ENCODE assay signal across 9 cellular contexts in the genomic region with DNA sequence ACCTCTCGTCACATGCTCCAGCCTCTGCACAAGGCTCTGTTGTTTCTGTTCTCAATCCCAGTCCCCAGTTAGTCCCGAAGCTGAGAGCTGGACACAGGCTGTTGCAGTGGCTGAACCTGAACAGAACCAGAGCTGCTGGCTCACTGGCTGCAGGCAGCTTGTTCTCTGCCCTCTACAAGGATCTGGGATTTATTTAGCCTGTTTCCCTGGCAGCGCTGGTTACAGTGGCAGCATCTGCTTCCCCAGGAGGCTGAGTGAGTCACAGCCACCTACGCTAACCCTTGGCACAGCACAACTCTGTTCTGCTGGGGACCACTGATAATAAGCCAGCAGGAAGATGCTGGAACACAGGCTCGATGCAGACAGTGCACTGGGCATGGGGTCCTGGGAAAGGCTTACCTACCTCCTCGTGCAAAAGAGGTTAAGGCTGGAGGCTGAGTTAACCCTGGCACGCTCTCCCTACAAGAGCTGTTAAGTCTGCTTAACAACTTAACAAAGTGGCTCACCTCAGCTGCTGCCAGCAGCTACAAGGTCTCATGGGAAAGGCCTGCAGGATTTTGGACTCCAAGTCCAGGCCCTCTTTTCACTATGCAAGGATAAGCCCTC.
DNase-seq lines count a peak whose midpoint lies in the region; ATAC-seq, FAIRE-seq and TF ChIP-seq lines count a peak whose summit lies in the region.
"Had no signal": no experiment of that assay in that cellular context is flagged by ENCODE, and none has a peak within 500 bp of the region (broad histone marks: within the 10 kb centered on the region; RNA-seq: fewer than 3 reads in every experiment).

No MANE protein-coding gene starts in this region.

- H4K5ac ChIP-seq in H9 (ENCODE audit: insufficient read length, low read depth, low read length) = no peak overlapping the region

- peaks cover 0 to 10% (median 0%) of the 10 kb centered on the region in 3 experiments; a peak in 3 of 7 replicates for H3K36me3 Mint-ChIP-seq in H9 (ENCODE audit: insufficient read depth in 1 of 3, low read depth in 3 of 3)

- no peaks in the 10 kb centered on the region for H3K79me1 ChIP-seq in H9 (ENCODE audit: insufficient read depth, low read depth, low read length, poor library complexity, severe bottlenecking)

- no peak overlapping the region for H2BK5ac ChIP-seq in H9 (ENCODE audit: insufficient read length, low read length)

- no peak overlapping the region for H3T11ph ChIP-seq in H9 (ENCODE audit: low read length)

- no TSS peak for BruUV-seq in A673 (replicated peaks; lab: Mats Ljungman, UMichigan)

- H3K4me3 Mint-ChIP-seq in H9 = no peak overlapping the region

- H3K4me1 ChIP-seq in A673 (ENCODE audit: insufficient read depth, low read length, poor library complexity, severe bottlenecking) (no peaks in the 10 kb centered on the region), keratinocyte (ENCODE audit: control insufficient read depth, extremely low read depth, insufficient read depth, low read length) (peaks cover 3% of the 10 kb centered on the region), H9 (ENCODE audit: insufficient read depth, low read length) (no peaks in the 10 kb centered on the region)

- CTCF ChIA-PET in A673 (lab: Charles Lee) = interaction anchor here (0.7 kb wide), 1 partner anchor 600 kb away, joined by 5 read pairs; no protein-coding TSS in a partner anchor

- no peak overlapping the region for H2BK15ac ChIP-seq in H9 (ENCODE audit: low read depth, low read length)

- H3K4me2 ChIP-seq in keratinocyte (ENCODE audit: control insufficient read depth, extremely low read depth, insufficient read depth, low read depth, low read length) (no peak overlapping the region), H9 (ENCODE audit: insufficient read depth, insufficient read length, low read length) (no peak overlapping the region)

- H3K27ac Mint-ChIP-seq in H9 = no peak overlapping the region

- no peak overlapping the region for H3K4me3 ChIP-seq in A673 (ENCODE audit: low read depth, low read length, poor library complexity, severe bottlenecking)
- no peak overlapping the region for H3K4me3 ChIP-seq in brain microvascular endothelial cell (ENCODE audit: low read depth, low read length)
- no peak overlapping the region for H3K4me3 ChIP-seq in keratinocyte (ENCODE audit: control insufficient read depth in 2 of 3, extremely low read depth in 1 of 3, insufficient read depth in 2 of 3, low read depth in 1 of 3, low read length in 3 of 3)

- H3K27ac ChIP-seq in A673 (ENCODE audit: low read depth, low read length, poor library complexity, severe bottlenecking) (no peak overlapping the region), brain microvascular endothelial cell (no peak overlapping the region), keratinocyte (ENCODE audit: control insufficient read depth, insufficient read depth, low read length) (no peak overlapping the region), H9 (ENCODE audit: insufficient read length, low read depth, low read length) (no peak overlapping the region)

- H3K9me1 ChIP-seq in keratinocyte (ENCODE audit: control insufficient read depth, extremely low read depth, insufficient read depth, low read length) = no peaks in the 10 kb centered on the region

- no peak overlapping the region for H2AK5ac ChIP-seq in H9 (ENCODE audit: insufficient read length, low read length)

- H3K79me2 ChIP-seq in keratinocyte (ENCODE audit: control insufficient read depth, insufficient read depth, low read length) (no peaks in the 10 kb centered on the region), H9 (ENCODE audit: insufficient read depth, low read length) (no peaks in the 10 kb centered on the region)

- H3K14ac ChIP-seq in H9 (ENCODE audit: insufficient read depth, low read length) = no peak overlapping the region; the same call in 1 of the 2 replicates

- no peak overlapping the region for H4K91ac ChIP-seq in H9 (ENCODE audit: insufficient read length, low read depth, low read length)

- peaks cover 11 to 13% of the 10 kb centered on the region in 2 experiments; a peak in 4 of 5 replicates for H3K9me3 Mint-ChIP-seq in H9

- H3K9me3 ChIP-seq in A673 (ENCODE audit: low read depth, low read length, poor library complexity, severe bottlenecking) (no peaks in the 10 kb centered on the region), keratinocyte (ENCODE audit: control insufficient read depth, low read depth, low read length) (no peaks in the 10 kb centered on the region), H9 (ENCODE audit: control insufficient read depth, low read depth, low read length) (no peaks in the 10 kb centered on the region)

- no peaks in the 10 kb centered on the region for H3K36me3 ChIP-seq in A673 (ENCODE audit: insufficient read depth, low read length, poor library complexity, severe bottlenecking)
- H3K36me3 ChIP-seq in brain microvascular endothelial cell (replicated peaks) = no peaks in the 10 kb centered on the region
- no peaks in the 10 kb centered on the region for H3K36me3 ChIP-seq in keratinocyte (ENCODE audit: control insufficient read depth in 2 of 2, extremely low read depth in 1 of 2, insufficient read depth in 2 of 2, low read length in 2 of 2)

- in situ Hi-C loops in brain microvascular endothelial cell (cut with HindIII; ENCODE audit: low pct_ligation_motif_present, low sequenced_read_pairs) = no loop called here

- H2BK20ac ChIP-seq in H9 (ENCODE audit: low read depth, low read length, poor library complexity, severe bottlenecking) = no peak overlapping the region

- no CpG with 5 or more reads among the region's 7 CpGs for WGBS in H9 (ENCODE audit: extremely low coverage, insufficient read length, low lambda C conversion rate)

- peak; percentile 26 for FAIRE-seq in keratinocyte (lab: Jason Lieb, UNC)

- H2BK12ac ChIP-seq in H9 (ENCODE audit: insufficient read length, low read depth, low read length) = no peak overlapping the region

- TF ChIP-seq CTCF in A673 (conservative IDR thresholded peaks at IDR 0.05; ENCODE audit: low read depth, low read length) = no peak
- no peak for TF ChIP-seq CTCF in brain microvascular endothelial cell (IDR thresholded peaks at IDR 0.05; ENCODE audit: low read depth, low read length, missing control alignments)
- no peak for TF ChIP-seq CTCF in keratinocyte (optimal IDR thresholded peaks at IDR 0.05 in 1 of 3, IDR thresholded peaks at IDR 0.05 in 1 of 3, conservative IDR thresholded peaks at IDR 0.05 in 1 of 3; ENCODE audit: extremely low read depth in 1 of 3, insufficient read depth in 2 of 3, low read length in 3 of 3)
- TF ChIP-seq CTCF in H9 (conservative IDR thresholded peaks at IDR 0.05) = no peak

- no peak overlapping the region for H3K18ac ChIP-seq in H9 (ENCODE audit: insufficient read length, low read depth, low read length)

- no peak for ATAC-seq in GM18870 (IDR thresholded peaks at IDR 0.05; ENCODE audit: unreplicated experiment)
- no peak for ATAC-seq in GM19463 (IDR thresholded peaks at IDR 0.05; ENCODE audit: unreplicated experiment)

- H2AFZ ChIP-seq in keratinocyte (ENCODE audit: control insufficient read depth, low read length) (no peak overlapping the region), H9 (ENCODE audit: low read length) (no peak overlapping the region)

- no peak overlapping the region for H3K4ac ChIP-seq in H9 (ENCODE audit: low read depth, low read length)

- H3K27me3 ChIP-seq in A673 (replicated peaks; ENCODE audit: insufficient read depth, low read depth, low read length, poor library complexity) = no peaks in the 10 kb centered on the region
- no peaks in the 10 kb centered on the region for H3K27me3 ChIP-seq in brain microvascular endothelial cell (replicated peaks)
- no peaks in the 10 kb centered on the region for H3K27me3 ChIP-seq in keratinocyte (ENCODE audit: control insufficient read depth, extremely low read depth, insufficient read depth, low read length)
- no peaks in the 10 kb centered on the region for H3K27me3 ChIP-seq in H9 (ENCODE audit: insufficient read depth, low read length)

- H4K8ac ChIP-seq in H9 (replicated peaks; ENCODE audit: insufficient read length, low read depth, low read length) = no peak overlapping the region

- H2BK120ac ChIP-seq in H9 (ENCODE audit: low read depth, low read length, poor library complexity, severe bottlenecking) = no peak overlapping the region

- no peak overlapping the region for H3K9ac ChIP-seq in keratinocyte (ENCODE audit: control insufficient read depth, extremely low read depth, insufficient read depth, low read length)
- no peak overlapping the region for H3K9ac ChIP-seq in H9 (ENCODE audit: extremely low read depth, insufficient read length, low read length)

- H4K20me1 ChIP-seq in keratinocyte (ENCODE audit: control insufficient read depth, extremely low read depth, insufficient read depth, low read length) (no peaks in the 10 kb centered on the region), H9 (ENCODE audit: control insufficient read depth, insufficient read depth, insufficient read length) (no peaks in the 10 kb centered on the region)

- H3K27me3 Mint-ChIP-seq in H9 (ENCODE audit: low read depth) = no peaks in the 10 kb centered on the region; the same call in none of the 2 replicates

- H3K23me2 ChIP-seq in H9 (ENCODE audit: insufficient read length, low read depth, low read length, poor library complexity, severe bottlenecking) = no peaks in the 10 kb centered on the region

- peaks cover 12 to 17% of the 10 kb centered on the region in 2 experiments for H3K4me1 Mint-ChIP-seq in H9

- dilution Hi-C loops in keratinocyte (cut with MboI; ENCODE audit: extremely low pct_ligation_motif_present, low sequenced_read_pairs) = no loop called here

- intact Hi-C loops in A673 (cut with micrococcal nuclease; ENCODE audit: unreplicated experiment) = no loop called here

- no peak overlapping the region for H3K56ac ChIP-seq in H9 (ENCODE audit: insufficient read length, low read depth, low read length)

- POLR2A ChIA-PET in A673 (lab: Charles Lee; ENCODE audit: low non-redundant PET) = no interaction called here

- DNase-seq in A673 (ENCODE audit: low spot score) = peak; percentile 77
- DNase-seq in HS-5 (ENCODE audit: low read depth) = peak; percentile 5
- peak; percentile 80 for DNase-seq in brain microvascular endothelial cell
- no peak for DNase-seq in keratinocyte (ENCODE audit: low read depth, low spot score)
- DNase-seq in H9 = no peak
- DNase-seq in stimulated activated naive CD4-positive, alpha-beta T cell (lab: John Stamatoyannopoulos, UW) = no peak
- DNase-seq: stimulated activated CD4-positive, alpha-beta T cell treated with anti-CD3 and anti-CD28 coated beads, Interleukin-2, amount 100 ng/mL, for 24 hours had no signal

- H3K23ac ChIP-seq in H9 (ENCODE audit: insufficient read length, low read depth, low read length) = no peak overlapping the region

Comparison
In these comparisons a context has a peak if more than half of its experiments do, and no peak if none do; other contexts are left out.
1. DNase-seq: peak in A673 (single experiment), HS-5 (single experiment) and brain microvascular endothelial cell (single experiment); none in keratinocyte (single experiment), H9 (single experiment) and stimulated activated naive CD4-positive, alpha-beta T cell (0 of 6).